ENCODE assay signal across 13 cellular contexts in genomic region chr9:127426756-127427155, GRCh38. TPM values are rescaled to one million over a fixed set of nuclear protein-coding genes. Genes with fewer than 3 reads are reported as not detected.
DNase-seq lines count a peak whose midpoint lies in the region; ATAC-seq and TF ChIP-seq lines count a peak whose summit lies in the region.
"Had no signal": no experiment of that assay in that cellular context is flagged by ENCODE, and none has a peak within 500 bp of the region (broad histone marks: within the 10 kb centered on the region; RNA-seq: fewer than 3 reads in every experiment).

No MANE protein-coding gene starts in this region.

- no peak for TF ChIP-seq CTCF in nephron progenitor cell (IDR thresholded peaks at IDR 0.05)

- no peak overlapping the region for H3K27ac ChIP-seq in CD8-positive, alpha-beta memory T cell (ENCODE audit: low read depth, low read length)
- H3K27ac ChIP-seq: suprapubic skin had no signal

- peaks cover 31% of the 10 kb centered on the region for H3K4me1 ChIP-seq in CD8-positive, alpha-beta memory T cell (ENCODE audit: insufficient read depth, low read length)

- ATAC-seq in activated naive CD8-positive, alpha-beta T cell treated with anti-CD3 and anti-CD28 coated beads, Interleukin-2, amount 10 ng/mL, durations not matched to agents 7 days and 5 days (ENCODE audit: low read depth), result no peak
- ATAC-seq in HG03457 (IDR thresholded peaks at IDR 0.05; ENCODE audit: unreplicated experiment) (no peak), HG03097 (IDR thresholded peaks at IDR 0.05; ENCODE audit: low FRiP score, unreplicated experiment) (no peak), GM21723 (IDR thresholded peaks at IDR 0.05; ENCODE audit: unreplicated experiment) (no peak)

- H3K9me3 ChIP-seq in CD8-positive, alpha-beta memory T cell (ENCODE audit: low read length), result no peaks in the 10 kb centered on the region
- H3K9me3 ChIP-seq: suprapubic skin had no signal

- H3K9me3 Mint-ChIP-seq in CD8-positive, alpha-beta memory T cell, result no peaks in the 10 kb centered on the region
- no peaks in the 10 kb centered on the region for H3K9me3 Mint-ChIP-seq in activated naive CD8-positive, alpha-beta T cell treated with anti-CD3 and anti-CD28 coated beads, Interleukin-2, amount 10 ng/mL, durations not matched to agents 7 days and 5 days
- H3K9me3 Mint-ChIP-seq in nephron progenitor cell, result no peaks in the 10 kb centered on the region
- H3K9me3 Mint-ChIP-seq: memory B cell had no signal

- H3K36me3 Mint-ChIP-seq in CD8-positive, alpha-beta memory T cell, result peaks cover 0 to 49% (median 20%) of the 10 kb centered on the region in 3 donors
- H3K36me3 Mint-ChIP-seq in activated naive CD8-positive, alpha-beta T cell treated with anti-CD3 and anti-CD28 coated beads, Interleukin-2, amount 10 ng/mL, durations not matched to agents 7 days and 5 days, result peaks cover 31% of the 10 kb centered on the region
- H3K36me3 Mint-ChIP-seq in nephron progenitor cell (ENCODE audit: low read depth), result peaks cover 38% of the 10 kb centered on the region

- POLR2A ChIA-PET in CD8-positive, alpha-beta memory T cell (lab: Charles Lee), result interaction anchor here (0.7 kb wide), 1 partner anchor 359 kb away, joined by 3 read pairs; the partner anchor contains the start of gene CDK9
- POLR2A ChIA-PET in activated naive CD8-positive, alpha-beta T cell treated with anti-CD3 and anti-CD28 coated beads, Interleukin-2, amount 10 ng/mL, durations not matched to agents 7 days and 5 days (lab: Charles Lee), result interaction anchor here (0.6 kb wide), 1 partner anchor 565 kb away, joined by 3 read pairs; no protein-coding TSS in a partner anchor

- H3K27me3 Mint-ChIP-seq in CD8-positive, alpha-beta memory T cell, result no peaks in the 10 kb centered on the region
- no peaks in the 10 kb centered on the region for H3K27me3 Mint-ChIP-seq in activated naive CD8-positive, alpha-beta T cell treated with anti-CD3 and anti-CD28 coated beads, Interleukin-2, amount 10 ng/mL, durations not matched to agents 7 days and 5 days
- peaks cover 7% of the 10 kb centered on the region for H3K27me3 Mint-ChIP-seq in nephron progenitor cell (ENCODE audit: low read depth, poor library complexity)
- H3K27me3 Mint-ChIP-seq: memory B cell had no signal

- H3K27ac Mint-ChIP-seq in CD8-positive, alpha-beta memory T cell, result peak overlapping the region in 7 of 8 donors; percentile 36 to 95 (median 78)
- H3K27ac Mint-ChIP-seq in activated naive CD8-positive, alpha-beta T cell treated with anti-CD3 and anti-CD28 coated beads, Interleukin-2, amount 10 ng/mL, durations not matched to agents 7 days and 5 days, result peak overlapping the region; percentile 56
- peak overlapping the region; percentile 69 for H3K27ac Mint-ChIP-seq in nephron progenitor cell
- H3K27ac Mint-ChIP-seq: memory B cell had no signal

- CTCF ChIA-PET in CD8-positive, alpha-beta memory T cell (lab: Charles Lee), result no interaction called here

- H3K4me3 ChIP-seq in CD8-positive, alpha-beta memory T cell (ENCODE audit: low read length), result no peak overlapping the region
- H3K4me3 ChIP-seq: suprapubic skin had no signal

- H3K27me3 ChIP-seq in CD8-positive, alpha-beta memory T cell (ENCODE audit: insufficient read depth, low read length, poor library complexity, severe bottlenecking), result no peaks in the 10 kb centered on the region
- H3K27me3 ChIP-seq: suprapubic skin had no signal

- peaks cover 50 to 67% (median 62%) of the 10 kb centered on the region in 3 donors for H3K4me1 Mint-ChIP-seq in CD8-positive, alpha-beta memory T cell
- H3K4me1 Mint-ChIP-seq in activated naive CD8-positive, alpha-beta T cell treated with anti-CD3 and anti-CD28 coated beads, Interleukin-2, amount 10 ng/mL, durations not matched to agents 7 days and 5 days, result peaks cover 32% of the 10 kb centered on the region
- H3K4me1 Mint-ChIP-seq in nephron progenitor cell, result peaks cover 47% of the 10 kb centered on the region

- peak overlapping the region; percentile 13 to 100 (median 94) for H3K4me3 Mint-ChIP-seq in CD8-positive, alpha-beta memory T cell
- peak overlapping the region; percentile 98 for H3K4me3 Mint-ChIP-seq in activated naive CD8-positive, alpha-beta T cell treated with anti-CD3 and anti-CD28 coated beads, Interleukin-2, amount 10 ng/mL, durations not matched to agents 7 days and 5 days
- H3K4me3 Mint-ChIP-seq in nephron progenitor cell, result peak overlapping the region; percentile 99
- H3K4me3 Mint-ChIP-seq: memory B cell had no signal

- H3K36me3 ChIP-seq in CD8-positive, alpha-beta memory T cell (ENCODE audit: insufficient read depth, low read length), result peaks cover 8% of the 10 kb centered on the region

- DNase-seq in CD8-positive, alpha-beta memory T cell, result peak in 1 of 5 donors; percentile 13
- DNase-seq in RKO (ENCODE audit: low spot score), result peak; percentile 63
- DNase-seq in activated naive CD8-positive, alpha-beta T cell treated with anti-CD3 and anti-CD28 coated beads, Interleukin-2, amount 10 ng/mL, durations not matched to agents 7 days and 5 days, result no peak
- DNase-seq in nephron progenitor cell, result no peak
- DNase-seq in NCI-H345 treated with DMSO at 0.1 percent for 48 hours (lab: John Stamatoyannopoulos, UW; ENCODE audit: unreplicated experiment), result no peak
- DNase-seq: activated effector memory CD4-positive, alpha-beta T cell treated with anti-CD3 and anti-CD28 coated beads, Interleukin-2, amount 50 U/mL, for 16 hours; NCI-H146; Right ventricle myocardium superior had no signal

RNA-seq across cellular contexts. Expression of gene ZNF79, which starts 2.6 kb away (rescaled TPM):
- 10 to 100 TPM; 19.1 to 19.7 TPM for total RNA-seq in CD8-positive, alpha-beta memory T cell
- 6.8 TPM for polyA plus RNA-seq in CD8-positive, alpha-beta memory T cell
- total RNA-seq in activated naive CD8-positive, alpha-beta T cell treated with anti-CD3 and anti-CD28 coated beads, Interleukin-2, amount 10 ng/mL, durations not matched to agents 7 days and 5 days, result 10 to 100 TPM; 14.2 to 15.0 TPM

RNA-seq across cellular contexts. Expression of gene RPL12, which starts 24.4 kb away (rescaled TPM):
- 1,000 to 10,000 TPM; 1,457 to 1,549 TPM for total RNA-seq in CD8-positive, alpha-beta memory T cell
- polyA plus RNA-seq in CD8-positive, alpha-beta memory T cell, result 1,533 TPM
- total RNA-seq in activated naive CD8-positive, alpha-beta T cell treated with anti-CD3 and anti-CD28 coated beads, Interleukin-2, amount 10 ng/mL, durations not matched to agents 7 days and 5 days, result 1,000 to 10,000 TPM; 1,332 to 1,343 TPM

RNA-seq across cellular contexts. Expression of gene LRSAM1, which starts 24.6 kb away (rescaled TPM):
- total RNA-seq in CD8-positive, alpha-beta memory T cell, result 10 to 100 TPM; 22.6 to 23.0 TPM
- 9.5 TPM for polyA plus RNA-seq in CD8-positive, alpha-beta memory T cell
- total RNA-seq in activated naive CD8-positive, alpha-beta T cell treated with anti-CD3 and anti-CD28 coated beads, Interleukin-2, amount 10 ng/mL, durations not matched to agents 7 days and 5 days, result 10 to 100 TPM; 22.4 to 25.5 TPM

RNA-seq across cellular contexts. Expression of gene SLC2A8, which starts 29.8 kb away (rescaled TPM):
- 1 to 10 TPM; 6.2 to 7.7 TPM for total RNA-seq in CD8-positive, alpha-beta memory T cell
- polyA plus RNA-seq in CD8-positive, alpha-beta memory T cell, result 4.5 TPM
- 1 to 10 TPM; 3.4 to 4.1 TPM for total RNA-seq in activated naive CD8-positive, alpha-beta T cell treated with anti-CD3 and anti-CD28 coated beads, Interleukin-2, amount 10 ng/mL, durations not matched to agents 7 days and 5 days
